ENCODE assay signal across 1 cellular context in genomic region chr6:134529921-134530320, GRCh38.
A peak's percentile ranks its signal among the peaks of the same experiment; 100 is the strongest.
TF ChIP-seq lines count a peak whose summit lies in the region.

No MANE protein-coding gene starts in this region.

TF ChIP-seq in HEK293, 187 proteins besides CTCF, POLR2A, EP300 and RAD21 (continued from another document and continues in another):
- TF ChIP-seq ZBTB10 (tag by site-specific recombination; IDR thresholded peaks at IDR 0.05) (no peak), ZIC2 (tag by site-specific recombination; IDR thresholded peaks at IDR 0.05) (0 out of 2 replicates have a peak, but pooled peaks have one; percentile 11), ZBTB1 (tag by site-specific recombination; IDR thresholded peaks at IDR 0.05) (no peak), PRDM2 (tag by site-specific recombination; IDR thresholded peaks at IDR 0.05; ENCODE audit: borderline replicate concordance) (no peak), SP3 (tag by site-specific recombination; IDR thresholded peaks at IDR 0.05) (no peak; the same call in 1 of the 2 replicates), ZNF610 (tag by site-specific recombination; IDR thresholded peaks at IDR 0.05; ENCODE audit: borderline replicate concordance) (no peak), ZNF23 (tag by site-specific recombination; IDR thresholded peaks at IDR 0.05; ENCODE audit: borderline replicate concordance) (no peak), RBAK (tag by site-specific recombination; IDR thresholded peaks at IDR 0.05) (no peak), ZNF133 (tag by site-specific recombination; IDR thresholded peaks at IDR 0.05) (no peak), ZBTB8A (tag by site-specific recombination; IDR thresholded peaks at IDR 0.05) (no peak), REPIN1 (tag by site-specific recombination; IDR thresholded peaks at IDR 0.05; ENCODE audit: low read depth) (no peak), ZNF585B (tag by site-specific recombination; IDR thresholded peaks at IDR 0.05) (no peak), ZNF521 (tag by site-specific recombination; IDR thresholded peaks at IDR 0.05) (no peak), ZNF394 (tag by site-specific recombination; IDR thresholded peaks at IDR 0.05; ENCODE audit: borderline replicate concordance) (peak; percentile 68), ZFP41 (tag by site-specific recombination; IDR thresholded peaks at IDR 0.05; ENCODE audit: borderline replicate concordance) (no peak), HOXA7 (CRISPR knock-in tag; IDR thresholded peaks at IDR 0.05; ENCODE audit: borderline replicate concordance) (no peak), KLF17 (tag by site-specific recombination; IDR thresholded peaks at IDR 0.05) (no peak), ZNF174 (tag by site-specific recombination; IDR thresholded peaks at IDR 0.05) (no peak), ZNF26 (tag by site-specific recombination; IDR thresholded peaks at IDR 0.05) (no peak), SCRT1 (tag by site-specific recombination; IDR thresholded peaks at IDR 0.05; ENCODE audit: borderline replicate concordance) (no peak), ZNF391 (tag by site-specific recombination; IDR thresholded peaks at IDR 0.05; ENCODE audit: borderline replicate concordance, low read depth) (no peak), ZNF423 (tag by site-specific recombination; IDR thresholded peaks at IDR 0.05) (no peak), SP2 (tag by site-specific recombination; IDR thresholded peaks at IDR 0.05) (no peak), ZNF19 (tag by site-specific recombination; IDR thresholded peaks at IDR 0.05; ENCODE audit: low read depth) (no peak), KLF9 (tag by site-specific recombination; IDR thresholded peaks at IDR 0.05; ENCODE audit: low read depth) (no peak), ZNF211 (tag by site-specific recombination; IDR thresholded peaks at IDR 0.05; ENCODE audit: low read depth) (no peak), ZNF600 (tag by site-specific recombination; IDR thresholded peaks at IDR 0.05) (no peak), ZNF623 (tag by site-specific recombination; IDR thresholded peaks at IDR 0.05) (no peak), ZNF16 (tag by site-specific recombination; IDR thresholded peaks at IDR 0.05; ENCODE audit: low read depth) (no peak), FEZF1 (tag by site-specific recombination; IDR thresholded peaks at IDR 0.05) (no peak), OSR2 (tag by site-specific recombination; IDR thresholded peaks at IDR 0.05) (no peak), ZNF302 (tag by site-specific recombination; IDR thresholded peaks at IDR 0.05; ENCODE audit: low read depth) (no peak), GLI4 (tag by site-specific recombination; IDR thresholded peaks at IDR 0.05) (no peak), PBX3 (CRISPR knock-in tag; IDR thresholded peaks at IDR 0.05) (no peak), SP7 (tag by site-specific recombination; IDR thresholded peaks at IDR 0.05) (peak; percentile 92), AEBP2 (tag by site-specific recombination; IDR thresholded peaks at IDR 0.05; ENCODE audit: borderline replicate concordance) (no peak), ZSCAN23 (tag by site-specific recombination; IDR thresholded peaks at IDR 0.05) (0 out of 2 replicates have a peak, but pooled peaks have one; percentile 19), ZNF560 (tag by site-specific recombination; IDR thresholded peaks at IDR 0.05; ENCODE audit: borderline replicate concordance) (no peak), ZNF777 (tag by site-specific recombination; IDR thresholded peaks at IDR 0.05; ENCODE audit: borderline replicate concordance) (no peak), HOXD13 (CRISPR knock-in tag; IDR thresholded peaks at IDR 0.05; ENCODE audit: borderline replicate concordance) (no peak), SCRT2 (tag by site-specific recombination; IDR thresholded peaks at IDR 0.05) (peak; percentile 99), ZNF629 (tag by site-specific recombination; IDR thresholded peaks at IDR 0.05) (peak; percentile 79), SETDB1 (IDR thresholded peaks at IDR 0.05; ENCODE audit: insufficient read length, low read length) (no peak), PRDM10 (tag by site-specific recombination; IDR thresholded peaks at IDR 0.05) (peak; percentile 89), HOXC10 (CRISPR knock-in tag; IDR thresholded peaks at IDR 0.05) (no peak), ZNF248 (tag by site-specific recombination; IDR thresholded peaks at IDR 0.05) (no peak), ZNF112 (tag by site-specific recombination; IDR thresholded peaks at IDR 0.05) (no peak), SALL2 (tag by site-specific recombination; IDR thresholded peaks at IDR 0.05; ENCODE audit: borderline replicate concordance) (no peak), ZBTB26 (tag by site-specific recombination; optimal IDR thresholded peaks at IDR 0.05) (no peak), ZNF146 (tag by site-specific recombination; IDR thresholded peaks at IDR 0.05) (no peak)
